20 cellular contexts compared by ENCODE assay signal in the genomic region with DNA sequence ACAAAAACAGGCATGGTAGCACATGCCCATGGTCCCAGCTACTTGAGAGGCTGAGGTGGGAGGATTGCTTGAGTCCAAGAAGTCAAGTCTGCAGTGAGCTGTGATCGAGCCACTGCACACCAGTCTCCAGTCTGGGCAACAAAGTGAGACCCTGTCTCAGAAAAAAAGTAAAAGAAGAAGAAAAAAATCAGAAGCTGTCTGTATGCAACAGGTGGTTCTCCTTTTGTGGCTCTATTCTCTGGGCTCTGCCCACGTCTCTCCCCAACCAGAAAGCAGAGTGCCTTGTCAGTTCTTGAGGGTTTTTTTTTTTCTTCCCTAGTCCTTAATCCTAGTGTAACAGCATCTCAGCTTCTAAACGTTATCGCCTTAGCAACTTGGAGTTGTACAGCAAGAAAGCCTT.
"Had no signal": no experiment of that assay in that cellular context is flagged by ENCODE, and none has a peak within 500 bp of the region (broad histone marks: within the 10 kb centered on the region; RNA-seq: fewer than 3 reads in every experiment).

No MANE protein-coding gene starts in this region.

- ATAC-seq: heart right ventricle; stimulated activated naive CD8-positive, alpha-beta T cell treated with anti-CD3 and anti-CD28 coated beads, Interleukin-15, Interleukin-2, amounts not matched to agents 100 U/mL and 50 U/mL, for 24 hours; WTC11 had no signal

- H3K9me3 Mint-ChIP-seq: activated CD4-positive, alpha-beta T cell treated with anti-CD3 and anti-CD28 coated beads, Interleukin-2, amount 10 ng/mL, durations not matched to agents 7 days and 5 days; dendritic cell treated with granulocyte-macrophage colony-stimulating factor and Interleukin-4, amounts not matched to agents 40 ng/mL and 50 ng/mL, for 4 days; immature natural killer cell; neural crest cell; WTC11 had no signal

- H3K4me3 Mint-ChIP-seq: activated CD4-positive, alpha-beta T cell treated with anti-CD3 and anti-CD28 coated beads, Interleukin-2, amount 10 ng/mL, durations not matched to agents 7 days and 5 days; dendritic cell treated with granulocyte-macrophage colony-stimulating factor and Interleukin-4, amounts not matched to agents 40 ng/mL and 50 ng/mL, for 4 days; neural crest cell; WTC11 had no signal

- H3K27ac Mint-ChIP-seq: dendritic cell treated with granulocyte-macrophage colony-stimulating factor and Interleukin-4, amounts not matched to agents 40 ng/mL and 50 ng/mL, for 4 days; immature natural killer cell; progenitor cell of endocrine pancreas; WTC11 had no signal

- H3K27me3 Mint-ChIP-seq: activated CD4-positive, alpha-beta T cell treated with anti-CD3 and anti-CD28 coated beads, Interleukin-2, amount 10 ng/mL, durations not matched to agents 7 days and 5 days; dendritic cell treated with granulocyte-macrophage colony-stimulating factor and Interleukin-4, amounts not matched to agents 40 ng/mL and 50 ng/mL, for 4 days had no signal

- H3K4me1 Mint-ChIP-seq: neural crest cell had no signal

- DNase-seq: activated CD4-positive, alpha-beta T cell treated with anti-CD3 and anti-CD28 coated beads, Interleukin-2, amount 10 ng/mL, durations not matched to agents 7 days and 5 days; activated naive CD4-positive, alpha-beta T cell; activated T-cell treated with anti-CD3 and anti-CD28 coated beads, Interleukin-2, amount 50 U/mL, for 1 hour; amniotic stem cell; effector CD8-positive, alpha-beta T cell; esophagus squamous epithelium; heart right ventricle; immature natural killer cell; kidney glomerular epithelial cell; left ventricle myocardium inferior; mammary epithelial cell; midbrain; stimulated activated CD4-positive, alpha-beta T cell treated with anti-CD3 and anti-CD28 coated beads, Interleukin-2, amount 100 ng/mL, for 24 hours; stimulated activated naive CD8-positive, alpha-beta T cell treated with anti-CD3 and anti-CD28 coated beads, Interleukin-15, Interleukin-2, amounts not matched to agents 100 U/mL and 50 U/mL, for 24 hours; SW 1271; trophoblast cell had no signal
